19 cellular contexts compared by ENCODE assay signal in genomic region chr12:4159851-4160250, GRCh38.
DNase-seq lines count a peak whose midpoint lies in the region; ATAC-seq and TF ChIP-seq lines count a peak whose summit lies in the region.
"Had no signal": no experiment of that assay in that cellular context is flagged by ENCODE, and none has a peak within 500 bp of the region (broad histone marks: within the 10 kb centered on the region; RNA-seq: fewer than 3 reads in every experiment).

No MANE protein-coding gene starts in this region.

- peak overlapping the region; percentile 29 for H3K4me3 Mint-ChIP-seq in activated CD4-positive, alpha-beta T cell treated with anti-CD3 and anti-CD28 coated beads, Interleukin-2, amount 10 ng/mL, durations not matched to agents 24 days and 14 days
- H3K4me3 Mint-ChIP-seq in activated CD8-positive, alpha-beta T cell treated with anti-CD3 and anti-CD28 coated beads, Interleukin-2, amount 10 ng/mL, durations not matched to agents 7 days and 5 days, result no peak overlapping the region
- no peak overlapping the region for H3K4me3 Mint-ChIP-seq in endodermal cell
- H3K4me3 Mint-ChIP-seq: B cell had no signal

- peaks cover 6% of the 10 kb centered on the region for H3K36me3 Mint-ChIP-seq in activated CD4-positive, alpha-beta T cell treated with anti-CD3 and anti-CD28 coated beads, Interleukin-2, amount 10 ng/mL, durations not matched to agents 24 days and 14 days (ENCODE audit: low read depth)
- H3K36me3 Mint-ChIP-seq in activated CD8-positive, alpha-beta T cell treated with anti-CD3 and anti-CD28 coated beads, Interleukin-2, amount 10 ng/mL, durations not matched to agents 7 days and 5 days (ENCODE audit: low read depth), result peaks cover 13% of the 10 kb centered on the region
- no peaks in the 10 kb centered on the region for H3K36me3 Mint-ChIP-seq in endodermal cell (ENCODE audit: low read depth)

- CTCF ChIA-PET in activated CD8-positive, alpha-beta T cell treated with anti-CD3 and anti-CD28 coated beads, Interleukin-2, amount 10 ng/mL, durations not matched to agents 7 days and 5 days (lab: Charles Lee), result interaction anchor here (1.1 to 3.7 kb wide), 4 partner anchors 10 to 110 kb away, joined by 3 to 23 read pairs (median 5); no protein-coding TSS in a partner anchor

- no peak overlapping the region for H3K27ac ChIP-seq in endodermal cell (ENCODE audit: low read depth, low read length)
- no peak overlapping the region for H3K27ac ChIP-seq in left lung

- H3K27me3 ChIP-seq in endodermal cell (ENCODE audit: control insufficient read depth, insufficient read depth, low read length, poor library complexity, severe bottlenecking) (peaks cover 7% of the 10 kb centered on the region), left lung (peaks cover 0 to 9% of the 10 kb centered on the region in 2 donors)

- peak overlapping the region; percentile 83 for H3K27ac Mint-ChIP-seq in activated CD4-positive, alpha-beta T cell treated with anti-CD3 and anti-CD28 coated beads, Interleukin-2, amount 10 ng/mL, durations not matched to agents 24 days and 14 days
- H3K27ac Mint-ChIP-seq in activated CD8-positive, alpha-beta T cell treated with anti-CD3 and anti-CD28 coated beads, Interleukin-2, amount 10 ng/mL, durations not matched to agents 7 days and 5 days, result peak overlapping the region; percentile 75
- H3K27ac Mint-ChIP-seq in endodermal cell, result no peak overlapping the region
- H3K27ac Mint-ChIP-seq: B cell had no signal

- intact Hi-C loops in activated CD4-positive, alpha-beta T cell treated with anti-CD3 and anti-CD28 coated beads, Interleukin-2, amount 10 ng/mL, durations not matched to agents 24 days and 14 days (cut with micrococcal nuclease), result loop anchor here (1.0 kb wide), 2 partner anchors 8 to 14 kb away; no protein-coding TSS in a partner anchor
- intact Hi-C loops in left lung (cut with DNase I), result no loop called here

- WGBS in endodermal cell (ENCODE audit: insufficient coverage in 1 of 2, insufficient read length in 1 of 2), 2 experiments, result 96 to 100% methylated on average over 1 to 2 of the region's 2 CpGs

- no peaks in the 10 kb centered on the region for H3K27me3 Mint-ChIP-seq in activated CD4-positive, alpha-beta T cell treated with anti-CD3 and anti-CD28 coated beads, Interleukin-2, amount 10 ng/mL, durations not matched to agents 24 days and 14 days
- no peaks in the 10 kb centered on the region for H3K27me3 Mint-ChIP-seq in activated CD8-positive, alpha-beta T cell treated with anti-CD3 and anti-CD28 coated beads, Interleukin-2, amount 10 ng/mL, durations not matched to agents 7 days and 5 days (ENCODE audit: low read depth)
- H3K27me3 Mint-ChIP-seq in endodermal cell (ENCODE audit: insufficient read depth), result peaks cover 9% of the 10 kb centered on the region
- H3K27me3 Mint-ChIP-seq: B cell had no signal

- TF ChIP-seq CTCF in endodermal cell (conservative IDR thresholded peaks at IDR 0.05) (no peak), left lung (IDR thresholded peaks at IDR 0.05) (no peak)

- H3K9ac ChIP-seq in endodermal cell (ENCODE audit: extremely low read depth, low read length, poor library complexity, severe bottlenecking), result no peak overlapping the region

- no peaks in the 10 kb centered on the region for H3K36me3 ChIP-seq in endodermal cell (ENCODE audit: control insufficient read depth, insufficient read depth, low read length)
- no peaks in the 10 kb centered on the region for H3K36me3 ChIP-seq in left lung

- no peak overlapping the region for H3K4me3 ChIP-seq in endodermal cell (ENCODE audit: low read length)
- no peak overlapping the region for H3K4me3 ChIP-seq in left lung

- POLR2A ChIA-PET in activated CD8-positive, alpha-beta T cell treated with anti-CD3 and anti-CD28 coated beads, Interleukin-2, amount 10 ng/mL, durations not matched to agents 7 days and 5 days (lab: Charles Lee), result interaction anchor here (2.0 to 2.4 kb wide), 2 partner anchors 110 to 111 kb away, joined by 11 to 13 read pairs; no protein-coding TSS in a partner anchor

- no peaks in the 10 kb centered on the region for H3K4me1 ChIP-seq in endodermal cell (ENCODE audit: control insufficient read depth, insufficient read depth, low read length)
- H3K4me1 ChIP-seq in left lung, result peaks cover 0 to 4% of the 10 kb centered on the region in 2 donors

- peaks cover 64% of the 10 kb centered on the region for H3K4me1 Mint-ChIP-seq in activated CD4-positive, alpha-beta T cell treated with anti-CD3 and anti-CD28 coated beads, Interleukin-2, amount 10 ng/mL, durations not matched to agents 24 days and 14 days
- H3K4me1 Mint-ChIP-seq in activated CD8-positive, alpha-beta T cell treated with anti-CD3 and anti-CD28 coated beads, Interleukin-2, amount 10 ng/mL, durations not matched to agents 7 days and 5 days (ENCODE audit: low read depth), result peaks cover 76% of the 10 kb centered on the region
- peaks cover 14% of the 10 kb centered on the region for H3K4me1 Mint-ChIP-seq in endodermal cell

- no peaks in the 10 kb centered on the region for H3K9me3 ChIP-seq in endodermal cell (ENCODE audit: control insufficient read depth, low read length)
- no peaks in the 10 kb centered on the region for H3K9me3 ChIP-seq in left lung

- peak; percentile 53 for DNase-seq in activated CD4-positive, alpha-beta T cell treated with anti-CD3 and anti-CD28 coated beads, Interleukin-2, amount 10 ng/mL, durations not matched to agents 24 days and 14 days
- DNase-seq in activated CD4-positive, alpha-beta T cell treated with anti-CD3 and anti-CD28 coated beads for 48 hours, result no peak
- DNase-seq in MV-4-11 (lab: John Stamatoyannopoulos, UW) (peak; percentile 6), endodermal cell (peak; percentile 24), left lung (no peak), SIG-M5 (lab: John Stamatoyannopoulos, UW) (no peak), NCI-H1417 treated with DMSO at 0.1 percent for 48 hours (lab: John Stamatoyannopoulos, UW) (no peak)
- peak; percentile 17 for DNase-seq in activated CD8-positive, alpha-beta T cell treated with anti-CD3 and anti-CD28 coated beads, Interleukin-2, amount 10 ng/mL, durations not matched to agents 7 days and 5 days
- DNase-seq: COR-L47, DMS 273 treated with DMSO at 0.1 percent for 48 hours, DND-41, KBM-7, NCI-H187, NCI-H2227 treated with DMSO at 0.1 percent for 48 hours, NCI-H510A treated with DMSO at 0.1 percent for 48 hours, NCI-H82, PC-3, RPMI8226 had no signal

- H3K9me3 Mint-ChIP-seq in activated CD4-positive, alpha-beta T cell treated with anti-CD3 and anti-CD28 coated beads, Interleukin-2, amount 10 ng/mL, durations not matched to agents 24 days and 14 days, result peaks cover 12% of the 10 kb centered on the region
- H3K9me3 Mint-ChIP-seq in activated CD8-positive, alpha-beta T cell treated with anti-CD3 and anti-CD28 coated beads, Interleukin-2, amount 10 ng/mL, durations not matched to agents 7 days and 5 days (ENCODE audit: insufficient read depth), result peaks cover 12% of the 10 kb centered on the region
- H3K9me3 Mint-ChIP-seq in endodermal cell, result peaks cover 9% of the 10 kb centered on the region

- ATAC-seq in activated CD8-positive, alpha-beta T cell treated with anti-CD3 and anti-CD28 coated beads, Interleukin-2, amount 10 ng/mL, durations not matched to agents 7 days and 5 days, result no peak
- ATAC-seq in left lung, result no peak
- ATAC-seq: PC-3 had no signal

Comparison
In these comparisons a context has a peak if more than half of its experiments do, and no peak if none do; other contexts are left out.
1. DNase-seq: peak in activated CD4-positive, alpha-beta T cell treated with anti-CD3 and anti-CD28 coated beads, Interleukin-2, amount 10 ng/mL, durations not matched to agents 24 days and 14 days (single experiment), MV-4-11 (single experiment), activated CD8-positive, alpha-beta T cell treated with anti-CD3 and anti-CD28 coated beads, Interleukin-2, amount 10 ng/mL, durations not matched to agents 7 days and 5 days (single experiment) and endodermal cell (single experiment); none in activated CD4-positive, alpha-beta T cell treated with anti-CD3 and anti-CD28 coated beads for 48 hours (single experiment), left lung (0 of 2), SIG-M5 (single experiment) and NCI-H1417 treated with DMSO at 0.1 percent for 48 hours (single experiment).